ENCODE assay signal across 9 cellular contexts in the genomic region with DNA sequence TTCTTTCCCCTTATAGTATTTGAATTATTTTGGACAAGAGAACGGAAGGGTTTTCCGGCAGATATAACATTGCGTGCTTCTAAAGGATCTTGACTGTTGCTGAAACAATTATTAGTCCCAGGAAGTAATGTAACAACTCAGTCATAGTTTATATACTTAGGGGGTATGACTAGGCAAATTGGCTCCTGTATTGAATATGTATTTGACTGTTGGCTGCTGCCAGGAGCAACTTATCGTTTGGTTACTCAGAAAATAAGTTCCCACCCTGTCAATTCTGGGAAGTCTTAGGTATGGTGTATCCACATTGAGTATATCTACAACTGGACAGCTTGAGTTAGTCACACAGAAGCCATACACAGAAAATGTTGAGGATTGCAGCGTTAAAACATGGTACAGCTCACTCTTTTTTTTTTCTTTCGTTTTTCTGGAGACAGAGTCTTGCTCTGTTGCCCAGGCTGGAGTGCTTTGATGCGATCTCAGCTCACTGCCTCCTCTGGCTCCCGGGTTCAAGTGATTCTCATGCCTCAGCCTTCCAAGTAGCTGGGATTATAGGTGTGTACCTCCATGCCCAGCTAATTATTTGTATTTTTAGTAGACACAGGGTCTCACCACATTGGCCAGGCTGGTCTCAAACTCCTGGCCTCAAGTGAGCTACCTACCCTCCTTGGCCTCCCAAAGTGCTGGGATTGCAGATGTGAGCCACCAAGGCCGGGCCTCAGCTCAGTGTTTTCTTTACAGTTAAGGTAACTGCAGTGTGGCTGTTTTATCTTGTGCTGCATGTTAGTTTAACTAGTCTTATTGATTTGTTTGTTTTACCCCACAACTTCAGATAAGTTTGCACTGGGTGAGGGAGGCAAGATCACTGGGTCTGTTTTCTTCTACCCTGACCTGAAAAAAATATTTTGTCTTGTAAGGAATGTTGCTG. TPM values are rescaled to one million over a fixed set of nuclear protein-coding genes. Genes with fewer than 3 reads are reported as not detected.
DNase-seq lines count a peak whose midpoint lies in the region; ATAC-seq and TF ChIP-seq lines count a peak whose summit lies in the region.
"Had no signal": no experiment of that assay in that cellular context is flagged by ENCODE, and none has a peak within 500 bp of the region (broad histone marks: within the 10 kb centered on the region; RNA-seq: fewer than 3 reads in every experiment).

No MANE protein-coding gene starts in this region.

- TF ChIP-seq CTCF in OCI-LY1 (IDR thresholded peaks at IDR 0.05; ENCODE audit: low read length): no peak
- TF ChIP-seq CTCF in choroid plexus epithelial cell (conservative IDR thresholded peaks at IDR 0.05; ENCODE audit: low read depth, low read length): no peak
- TF ChIP-seq CTCF in osteoblast (IDR thresholded peaks at IDR 0.05; ENCODE audit: extremely low read depth, low read depth, low read length): no peak

- peak in 1 of 5 donors; percentile 13 for DNase-seq in CD8-positive, alpha-beta memory T cell
- peak; percentile 43 for DNase-seq in choroid plexus epithelial cell (ENCODE audit: low read depth)
- DNase-seq in osteoblast (ENCODE audit: insufficient read length, low spot score, missing footprints): peak; percentile 57
- DNase-seq in kidney tubule cell (ENCODE audit: low spot score): no peak
- DNase-seq in putamen (ENCODE audit: low spot score): no peak
- DNase-seq: MV-4-11 had no signal

- H3K36me3 Mint-ChIP-seq in CD8-positive, alpha-beta memory T cell: peaks cover 5 to 34% (median 5%) of the 10 kb centered on the region in 3 donors

- H3F3A ChIP-seq in OCI-LY1 (ENCODE audit: insufficient read depth, low read length): 0 out of 2 replicates have a peak, but pooled peaks cover 7% of the 10 kb centered on the region

- H3K36me3 ChIP-seq in CD8-positive, alpha-beta memory T cell (ENCODE audit: insufficient read depth, low read length): no peaks in the 10 kb centered on the region
- H3K36me3 ChIP-seq in OCI-LY1 (ENCODE audit: insufficient read depth, low read length) (peaks cover 2% of the 10 kb centered on the region; the same call in 1 of the 2 replicates), osteoblast (ENCODE audit: insufficient read depth, low read length) (no peaks in the 10 kb centered on the region)

- ATAC-seq in GM19395 (IDR thresholded peaks at IDR 0.05; ENCODE audit: unreplicated experiment) (no peak), HG03135 (IDR thresholded peaks at IDR 0.05; ENCODE audit: unreplicated experiment) (no peak)

- POLR2A ChIA-PET in CD8-positive, alpha-beta memory T cell (lab: Charles Lee): interaction anchor here (8.8 kb wide), 1 partner anchor 10 kb away, joined by 86 read pairs; the partner anchor contains the start of gene SMAP2

- H3K4me3 ChIP-seq in CD8-positive, alpha-beta memory T cell (ENCODE audit: low read length): peak overlapping the region; percentile 40
- peak overlapping the region; percentile 29 for H3K4me3 ChIP-seq in OCI-LY1 (ENCODE audit: low read depth, low read length, poor library complexity, severe bottlenecking)
- no peak overlapping the region for H3K4me3 ChIP-seq in choroid plexus epithelial cell (ENCODE audit: low read depth, low read length)
- H3K4me3 ChIP-seq in osteoblast (ENCODE audit: insufficient read depth, low read length): no peak overlapping the region

- peak overlapping the region; percentile 72 to 90 (median 84) for H3K4me3 Mint-ChIP-seq in CD8-positive, alpha-beta memory T cell

- H3K9me2 ChIP-seq in OCI-LY1 (ENCODE audit: low read depth, low read length): no peaks in the 10 kb centered on the region

- H3K79me2 ChIP-seq in OCI-LY1 (ENCODE audit: insufficient read depth, low read length) (peaks cover 17% of the 10 kb centered on the region; the same call in 1 of the 2 replicates), osteoblast (ENCODE audit: insufficient read depth, low read length) (peaks cover 80% of the 10 kb centered on the region)

- H3K9ac ChIP-seq in OCI-LY1 (ENCODE audit: low read length): peak overlapping the region; percentile 45; the same call in 1 of the 2 replicates

- H2AFZ ChIP-seq in OCI-LY1 (ENCODE audit: low read length): no peak overlapping the region
- no peak overlapping the region for H2AFZ ChIP-seq in osteoblast (ENCODE audit: low read length)

- peak overlapping the region; percentile 95 for H3K27ac ChIP-seq in CD8-positive, alpha-beta memory T cell (ENCODE audit: low read depth, low read length)
- H3K27ac ChIP-seq in OCI-LY1 (ENCODE audit: low read depth, low read length, poor library complexity, severe bottlenecking) (peak overlapping the region; percentile 94), osteoblast (ENCODE audit: low read depth, low read length) (peak overlapping the region; percentile 86)

- H4K20me1 ChIP-seq in OCI-LY1 (ENCODE audit: insufficient read depth, low read length) (no peaks in the 10 kb centered on the region), osteoblast (ENCODE audit: insufficient read depth, low read length) (peaks cover 5% of the 10 kb centered on the region)

- peaks cover 89% of the 10 kb centered on the region for H3K4me1 ChIP-seq in CD8-positive, alpha-beta memory T cell (ENCODE audit: insufficient read depth, low read length)
- peaks cover 91% of the 10 kb centered on the region for H3K4me1 ChIP-seq in OCI-LY1 (ENCODE audit: insufficient read depth, low read length, severe bottlenecking)
- peaks cover 62% of the 10 kb centered on the region for H3K4me1 ChIP-seq in osteoblast (ENCODE audit: insufficient read depth, low read length)

- H3K4me1 Mint-ChIP-seq in CD8-positive, alpha-beta memory T cell: peaks cover 83 to 96% (median 93%) of the 10 kb centered on the region in 3 donors

- no peaks in the 10 kb centered on the region for H3K27me3 Mint-ChIP-seq in CD8-positive, alpha-beta memory T cell

- H3K4me2 ChIP-seq in OCI-LY1 (ENCODE audit: low read length): peak overlapping the region; percentile 63
- H3K4me2 ChIP-seq in osteoblast (ENCODE audit: insufficient read depth, low read length): peak overlapping the region; percentile 56

- H3K9me3 Mint-ChIP-seq in CD8-positive, alpha-beta memory T cell: no peaks in the 10 kb centered on the region

- no peaks in the 10 kb centered on the region for H3K27me3 ChIP-seq in CD8-positive, alpha-beta memory T cell (ENCODE audit: insufficient read depth, low read length, poor library complexity, severe bottlenecking)
- no peaks in the 10 kb centered on the region for H3K27me3 ChIP-seq in OCI-LY1 (ENCODE audit: insufficient read depth, low read length)
- H3K27me3 ChIP-seq in osteoblast (ENCODE audit: insufficient read depth, low read length): no peaks in the 10 kb centered on the region

- H3K9me3 ChIP-seq in CD8-positive, alpha-beta memory T cell (ENCODE audit: low read length): no peaks in the 10 kb centered on the region
- H3K9me3 ChIP-seq in OCI-LY1 (ENCODE audit: low read length) (no peaks in the 10 kb centered on the region), osteoblast (ENCODE audit: low read depth, low read length) (no peaks in the 10 kb centered on the region)

- peak overlapping the region; percentile 90 to 100 (median 98) for H3K27ac Mint-ChIP-seq in CD8-positive, alpha-beta memory T cell

- CTCF ChIA-PET in CD8-positive, alpha-beta memory T cell (lab: Charles Lee): interaction anchor here (0.7 to 6.3 kb wide), 9 partner anchors 9 to 240 kb away, joined by 3 to 46 read pairs (median 4); partner anchors contain the start of gene SMAP2

RNA-seq across cellular contexts. Expression of gene SMAP2, which starts 10.2 kb away (rescaled TPM):
- total RNA-seq in CD8-positive, alpha-beta memory T cell: 100 to 1,000 TPM; 144 to 146 TPM
- 340 TPM for polyA plus RNA-seq in CD8-positive, alpha-beta memory T cell
- 14.1 and 20.3 TPM in 2 replicates for total RNA-seq in osteoblast

Comparison
In these comparisons a context has a peak if more than half of its experiments do, and no peak if none do; other contexts are left out.
1. DNase-seq: peak in choroid plexus epithelial cell (single experiment) and osteoblast (single experiment); none in kidney tubule cell (single experiment) and putamen (single experiment).
2. H3K4me3 ChIP-seq: peak in CD8-positive, alpha-beta memory T cell (single experiment) and OCI-LY1 (single experiment); none in choroid plexus epithelial cell (single experiment) and osteoblast (single experiment).
3. Peak in every context shown above with its lines, with median percentiles within 50 percentile points of each other: H3K27ac ChIP-seq.